21 cellular contexts compared by ENCODE assay signal in the genomic region with DNA sequence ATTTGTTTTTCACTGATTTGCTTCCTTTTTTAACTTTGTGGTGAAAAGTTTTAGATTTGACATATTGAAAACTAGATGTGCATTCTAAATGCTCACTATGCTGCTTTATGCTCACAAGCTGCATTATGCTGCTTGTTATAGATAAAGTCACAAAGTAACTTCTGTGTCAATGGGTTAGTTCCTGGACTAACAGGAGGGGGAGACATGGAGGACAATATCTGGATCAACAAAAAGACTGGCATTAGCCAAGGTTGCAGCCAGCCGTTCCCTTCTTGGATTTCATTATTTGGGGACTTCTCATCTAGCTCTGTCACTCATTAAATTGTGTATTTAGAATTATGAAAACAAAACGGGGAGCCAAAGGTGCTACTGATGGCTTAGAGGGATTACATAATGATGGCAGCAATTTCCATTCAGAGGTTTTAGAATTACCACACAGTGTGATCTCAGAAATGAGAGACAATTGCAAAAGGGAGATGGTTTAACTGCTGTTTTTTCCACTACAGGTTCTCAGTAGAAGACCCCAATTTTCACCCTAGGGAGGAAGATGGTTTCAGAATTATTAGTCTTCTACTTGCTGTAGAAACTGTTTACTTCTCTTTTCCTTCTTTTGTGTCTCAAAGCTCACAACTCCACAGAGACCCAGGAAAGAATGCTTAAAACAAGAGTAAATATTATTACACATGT.
DNase-seq lines count a peak whose midpoint lies in the region; ATAC-seq, FAIRE-seq and TF ChIP-seq lines count a peak whose summit lies in the region.
"Had no signal": no experiment of that assay in that cellular context is flagged by ENCODE, and none has a peak within 500 bp of the region (broad histone marks: within the 10 kb centered on the region; RNA-seq: fewer than 3 reads in every experiment).

No MANE protein-coding gene starts in this region.

- SMC1A ChIA-PET in GM12878 (lab: Charles Lee; ENCODE audit: uncharacterized antibody, unreplicated experiment): interaction anchor here (0.6 to 1.9 kb wide), 6 partner anchors 10 to 1223 kb away, joined by 3 to 5 read pairs (median 4); no protein-coding TSS in a partner anchor

- peak; percentile 47 for ATAC-seq in GM21528 (IDR thresholded peaks at IDR 0.05; ENCODE audit: low FRiP score, unreplicated experiment)
- ATAC-seq in GM12878: peak; percentile 66
- ATAC-seq in GM21723 (IDR thresholded peaks at IDR 0.05; ENCODE audit: unreplicated experiment): no peak
- no peak for ATAC-seq in GM19463 (IDR thresholded peaks at IDR 0.05; ENCODE audit: unreplicated experiment)
- ATAC-seq: left ventricle myocardium superior had no signal

- no peak for TF ChIP-seq CTCF in GM12878 (IDR thresholded peaks at IDR 0.05 in 2 of 3, conservative IDR thresholded peaks at IDR 0.05 in 1 of 3; ENCODE audit: control insufficient read depth in 2 of 3, extremely low read depth in 1 of 3, insufficient read depth in 1 of 3, low read depth in 3 of 3, low read length in 3 of 3)

- H3K36me3 ChIP-seq in BLaER1 treated with 17β-estradiol and CSF1 and Interleukin-3, amounts not matched to agents 10 nM and 100 nM: no peaks in the 10 kb centered on the region
- H3K36me3 ChIP-seq in GM12878 (ENCODE audit: control insufficient read depth in 2 of 2, insufficient read depth in 2 of 2, low read length in 1 of 2): no peaks in the 10 kb centered on the region

- CTCF ChIA-PET in GM12878 (lab: Yijun Ruan, JAX): interaction anchor here (0.7 to 1.2 kb wide), 3 partner anchors 9 to 473 kb away, joined by 3 read pairs; no protein-coding TSS in a partner anchor

- peak in 1 of 2 experiments; percentile 77; a peak in 2 of 4 replicates for TF ChIP-seq EP300 in GM12878 (IDR thresholded peaks at IDR 0.05; ENCODE audit: borderline replicate concordance in 1 of 2, control insufficient read depth in 1 of 2, low read depth in 2 of 2, low read length in 2 of 2)

- no peaks in the 10 kb centered on the region for H4K20me1 ChIP-seq in BLaER1 treated with 17β-estradiol and CSF1 and Interleukin-3, amounts not matched to agents 10 nM and 100 nM
- H4K20me1 ChIP-seq in GM12878 (ENCODE audit: control insufficient read depth, insufficient read depth): no peaks in the 10 kb centered on the region

- FAIRE-seq in GM12878 (lab: Jason Lieb, UNC): no peak
- FAIRE-seq: G401.6 had no signal

- no peaks in the 10 kb centered on the region for H3K79me2 ChIP-seq in GM12878 (ENCODE audit: control insufficient read depth, insufficient read depth, low read length)

- H3K9me3 ChIP-seq in BLaER1 treated with 17β-estradiol and CSF1 and Interleukin-3, amounts not matched to agents 10 nM and 100 nM (replicated peaks in 1 of 11): peaks cover 5 to 11% (median 7%) of the 10 kb centered on the region in 11 experiments; a peak in 18 of 22 replicates
- H3K9me3 ChIP-seq in GM12878 (replicated peaks; ENCODE audit: control insufficient read depth, insufficient read depth, low read length): peaks cover 2% of the 10 kb centered on the region; the same call in 1 of the 3 replicates

- POLR2A ChIA-PET in GM12878 (lab: Charles Lee): no interaction called here

- no peak for TF ChIP-seq POLR2A in GM12878 (IDR thresholded peaks at IDR 0.05; ENCODE audit: low read depth, low read length)

- H3K27me3 ChIP-seq in BLaER1 treated with 17β-estradiol and CSF1 and Interleukin-3, amounts not matched to agents 10 nM and 100 nM: no peaks in the 10 kb centered on the region
- H3K27me3 ChIP-seq in GM12878 (replicated peaks in 1 of 2; ENCODE audit: control insufficient read depth in 2 of 2, insufficient read depth in 2 of 2, low read length in 1 of 2): no peaks in the 10 kb centered on the region

- RAD21 ChIA-PET in GM12878 (lab: Charles Lee; ENCODE audit: unreplicated experiment): interaction anchor here (1.0 kb wide), 1 partner anchor 268 kb away, joined by 3 read pairs; no protein-coding TSS in a partner anchor

- WGBS in GM12878 (ENCODE audit: insufficient coverage, insufficient replicate concordance, low lambda C conversion rate, missing lambda C conversion rate): 0% methylated on average over 2 of the region's 2 CpGs

- H3K4me2 ChIP-seq in BLaER1 treated with 17β-estradiol and CSF1 and Interleukin-3, amounts not matched to agents 10 nM and 100 nM: peak overlapping the region; percentile 16 to 51 (median 31); a peak in 17 of 22 replicates
- H3K4me2 ChIP-seq in GM12878 (ENCODE audit: control insufficient read depth, insufficient read depth): no peak overlapping the region

- in situ Hi-C loops in GM12878 (cut with MboI): no loop called here

- intact Hi-C loops in GM12878 (cut with micrococcal nuclease; ENCODE audit: unreplicated experiment): loop anchor here (10.0 kb wide), 1 partner anchor 219 kb away; no protein-coding TSS in a partner anchor

- peaks cover 10 to 43% (median 23%) of the 10 kb centered on the region in 10 experiments; a peak in 19 of 20 replicates for H3K4me1 ChIP-seq in BLaER1 treated with 17β-estradiol and CSF1 and Interleukin-3, amounts not matched to agents 10 nM and 100 nM
- H3K4me1 ChIP-seq in GM12878 (ENCODE audit: control insufficient read depth, insufficient read depth, low read length): no peaks in the 10 kb centered on the region; the same call in 1 of the 2 replicates

- H3K9ac ChIP-seq in BLaER1 treated with 17β-estradiol and CSF1 and Interleukin-3, amounts not matched to agents 10 nM and 100 nM: no peak overlapping the region
- H3K9ac ChIP-seq in GM12878 (ENCODE audit: control insufficient read depth, insufficient read depth, low read length): no peak overlapping the region

- BruUV-seq in GM12878 (replicated peaks; lab: Mats Ljungman, UMichigan): no TSS peak

- DNase-seq in MV-4-11 (lab: John Stamatoyannopoulos, UW) (peak; percentile 70), GM12878 (ENCODE audit: low read depth, low spot score) (peak; percentile 9), NCI-H1436 treated with DMSO at 0.1 percent for 48 hours (lab: John Stamatoyannopoulos, UW) (no peak), caudate nucleus (lab: John Stamatoyannopoulos, UW) (no peak)
- DNase-seq: ACHN; activated CD8-positive, alpha-beta memory T cell treated with anti-CD3 and anti-CD28 coated beads, Interleukin-2, amount 50 U/mL, for 4 hours; activated effector memory CD4-positive, alpha-beta T cell treated with anti-CD3 and anti-CD28 coated beads, Interleukin-2, amount 50 U/mL, for 16 hours; CD4-positive, CD25-positive, alpha-beta regulatory T cell; KG1; left ventricle myocardium superior; NCI-H1092 treated with DMSO at 0.1 percent for 48 hours; NCI-H510A treated with DMSO at 0.1 percent for 48 hours; posterior cingulate gyrus; stimulated activated naive CD4-positive, alpha-beta T cell treated with Interleukin-2 at 50 U/mL for 16 hours; T-helper 1 cell had no signal

- H3K27ac ChIP-seq in BLaER1 treated with 17β-estradiol and CSF1 and Interleukin-3, amounts not matched to agents 10 nM and 100 nM: 0 out of 22 replicates have a peak overlapping the region, but pooled peaks of 1 of the 11 experiments have one; percentile 13
- H3K27ac ChIP-seq in GM12878 (ENCODE audit: control insufficient read depth, insufficient read depth): no peak overlapping the region
- H3K27ac ChIP-seq in caudate nucleus (ENCODE audit: low read depth, low read length): no peak overlapping the region
- H3K27ac ChIP-seq: coronary artery had no signal

- no peak overlapping the region for H2AFZ ChIP-seq in GM12878 (ENCODE audit: control insufficient read depth, low read depth, low read length)

- no peak for TF ChIP-seq RAD21 in GM12878 (IDR thresholded peaks at IDR 0.05; ENCODE audit: insufficient read depth, low read depth, low read length)

- no peak overlapping the region for H3K4me3 ChIP-seq in BLaER1 treated with 17β-estradiol and CSF1 and Interleukin-3, amounts not matched to agents 10 nM and 100 nM
- no peak overlapping the region for H3K4me3 ChIP-seq in GM12878
- H3K4me3 ChIP-seq: coronary artery had no signal

TF ChIP-seq in GM12878, 131 proteins besides CTCF, POLR2A, EP300 and RAD21 (continues in another document):
- peak; percentile 56 for TF ChIP-seq MEF2B (IDR thresholded peaks at IDR 0.05; ENCODE audit: partially characterized antibody, poor library complexity, severe bottlenecking)
- no peak for TF ChIP-seq CHD2 (IDR thresholded peaks at IDR 0.05; ENCODE audit: borderline replicate concordance, low read depth, low read length)
- TF ChIP-seq ZNF24 (IDR thresholded peaks at IDR 0.05): no peak
- no peak for TF ChIP-seq ZNF274 (IDR thresholded peaks at IDR 0.05; ENCODE audit: insufficient read depth, insufficient read length)
- TF ChIP-seq BHLHE40 (IDR thresholded peaks at IDR 0.05; ENCODE audit: borderline replicate concordance in 1 of 2, low read depth in 2 of 2, low read length in 1 of 2): peak in 1 of 2 experiments; percentile 9; a peak in 1 of 4 replicates
- 0 out of 2 replicates have a peak, but pooled peaks have one; percentile 34 for TF ChIP-seq PKNOX1 (IDR thresholded peaks at IDR 0.05)
- no peak for TF ChIP-seq JUND (IDR thresholded peaks at IDR 0.05; ENCODE audit: low read depth, low read length)
- peak; percentile 84 for TF ChIP-seq ATF7 (IDR thresholded peaks at IDR 0.05; ENCODE audit: low read depth)
- TF ChIP-seq, protein P1, sequence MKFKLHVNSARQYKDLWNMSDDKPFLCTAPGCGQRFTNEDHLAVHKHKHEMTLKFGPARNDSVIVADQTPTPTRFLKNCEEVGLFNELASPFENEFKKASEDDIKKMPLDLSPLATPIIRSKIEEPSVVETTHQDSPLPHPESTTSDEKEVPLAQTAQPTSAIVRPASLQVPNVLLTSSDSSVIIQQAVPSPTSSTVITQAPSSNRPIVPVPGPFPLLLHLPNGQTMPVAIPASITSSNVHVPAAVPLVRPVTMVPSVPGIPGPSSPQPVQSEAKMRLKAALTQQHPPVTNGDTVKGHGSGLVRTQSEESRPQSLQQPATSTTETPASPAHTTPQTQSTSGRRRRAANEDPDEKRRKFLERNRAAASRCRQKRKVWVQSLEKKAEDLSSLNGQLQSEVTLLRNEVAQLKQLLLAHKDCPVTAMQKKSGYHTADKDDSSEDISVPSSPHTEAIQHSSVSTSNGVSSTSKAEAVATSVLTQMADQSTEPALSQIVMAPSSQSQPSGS (IDR thresholded peaks at IDR 0.05; ENCODE audit: low read length): no peak
- TF ChIP-seq CHD1 (IDR thresholded peaks at IDR 0.05; ENCODE audit: low read depth, low read length): no peak
- peak; percentile 43; the same call in 1 of the 2 replicates for TF ChIP-seq RUNX3 (IDR thresholded peaks at IDR 0.05; ENCODE audit: low read length)
- peak; percentile 28; the same call in 1 of the 2 replicates for TF ChIP-seq SMARCA5 (IDR thresholded peaks at IDR 0.05)
- TF ChIP-seq NFXL1 (IDR thresholded peaks at IDR 0.05; ENCODE audit: borderline replicate concordance): no peak

Comparison
In these comparisons a context has a peak if more than half of its experiments do, and no peak if none do; other contexts are left out.
1. ATAC-seq: peak in GM21528 (single experiment) and GM12878 (single experiment); none in GM21723 (single experiment) and GM19463 (single experiment).
2. DNase-seq: peak in MV-4-11 (single experiment) and GM12878 (single experiment); none in NCI-H1436 treated with DMSO at 0.1 percent for 48 hours (single experiment) and caudate nucleus (0 of 61).